Comparison of ENCODE assay signal across 32 cellular contexts in genomic region chr15:34725565-34725964, GRCh38. TPM values are rescaled to one million over a fixed set of nuclear protein-coding genes. Genes with fewer than 3 reads are reported as not detected.
DNase-seq lines count a peak whose midpoint lies in the region; ATAC-seq and TF ChIP-seq lines count a peak whose summit lies in the region.
"Had no signal": no experiment of that assay in that cellular context is flagged by ENCODE, and none has a peak within 500 bp of the region (broad histone marks: within the 10 kb centered on the region; RNA-seq: fewer than 3 reads in every experiment).

No MANE protein-coding gene starts in this region.

- no peaks in the 10 kb centered on the region for H3K36me3 Mint-ChIP-seq in type B pancreatic cell
- no peaks in the 10 kb centered on the region for H3K36me3 Mint-ChIP-seq in CD4-positive, alpha-beta memory T cell
- H3K36me3 Mint-ChIP-seq: CD8-positive, alpha-beta T cell; neural progenitor cell had no signal

- no peak overlapping the region for H3K4me3 Mint-ChIP-seq in type B pancreatic cell
- no peak overlapping the region for H3K4me3 Mint-ChIP-seq in CD4-positive, alpha-beta memory T cell
- H3K4me3 Mint-ChIP-seq: CD8-positive, alpha-beta T cell; neural progenitor cell had no signal

- no peaks in the 10 kb centered on the region for H3K9me3 Mint-ChIP-seq in type B pancreatic cell
- peaks cover 0 to 8% (median under 1%) of the 10 kb centered on the region in 8 donors for H3K9me3 Mint-ChIP-seq in CD4-positive, alpha-beta memory T cell
- H3K9me3 Mint-ChIP-seq: CD8-positive, alpha-beta T cell; neural progenitor cell had no signal

- ATAC-seq in omental fat pad (ENCODE audit: low FRiP score), result no peak
- ATAC-seq: CD8-positive, alpha-beta T cell; stimulated activated naive CD8-positive, alpha-beta T cell treated with anti-CD3 and anti-CD28 coated beads, Interleukin-15, Interleukin-2, amounts not matched to agents 100 U/mL and 50 U/mL, for 24 hours had no signal

- H3K27ac Mint-ChIP-seq in type B pancreatic cell, result peak overlapping the region; percentile 16
- no peak overlapping the region for H3K27ac Mint-ChIP-seq in CD4-positive, alpha-beta memory T cell
- H3K27ac Mint-ChIP-seq: CD8-positive, alpha-beta T cell; neural progenitor cell had no signal

- no peak overlapping the region for H3K27ac ChIP-seq in CD4-positive, alpha-beta memory T cell (ENCODE audit: low read depth, low read length)
- H3K27ac ChIP-seq: 22Rv1, adrenal gland, HL-60, neural progenitor cell, testis, vagina had no signal

- peak overlapping the region; percentile 66 for H3K9ac ChIP-seq in adipocyte (ENCODE audit: low read length)
- H3K9ac ChIP-seq: neural progenitor cell had no signal

- POLR2A ChIA-PET in CD4-positive, alpha-beta memory T cell (lab: Charles Lee; ENCODE audit: partially characterized antibody), result no interaction called here

- H3K27me3 Mint-ChIP-seq in type B pancreatic cell, result peaks cover 3% of the 10 kb centered on the region
- H3K27me3 Mint-ChIP-seq in CD4-positive, alpha-beta memory T cell, result peaks cover 35 to 38% of the 10 kb centered on the region in 2 donors

- DNase-seq in NCI-H524 (lab: John Stamatoyannopoulos, UW) (peak; percentile 36 to 55), NCI-H524 treated with DMSO at 0.1 percent for 48 hours (lab: John Stamatoyannopoulos, UW) (no peak), adipocyte (ENCODE audit: low read depth) (peak; percentile 55), kidney tubule cell (ENCODE audit: low spot score) (peak; percentile 67), type B pancreatic cell (ENCODE audit: extremely low spot score, unreplicated experiment) (no peak), omental fat pad (ENCODE audit: low spot score) (no peak), activated T-cell treated with anti-CD3 and anti-CD28 coated beads for 4 hours (no peak)
- no peak for DNase-seq in CD4-positive, alpha-beta memory T cell
- DNase-seq: activated CD4-positive, alpha-beta T cell treated with anti-CD3 and anti-CD28 coated beads, Interleukin-2, amount 50 U/mL, for 4 hours; activated CD4-positive, CD25-positive, alpha-beta regulatory T cell; activated naive CD4-positive, alpha-beta T cell treated with Interleukin-2 at 50 U/mL for 16 hours; adrenal gland; AML-193; CD8-positive, alpha-beta T cell; DMS153; head of caudate nucleus; NCI-H1092 treated with DMSO at 0.1 percent for 48 hours; NCI-H187 treated with DMSO at 0.1 percent for 48 hours; NCI-H2171 treated with DMSO at 0.1 percent for 48 hours; NCI-H526 treated with DMSO at 0.1 percent for 48 hours; posterior cingulate gyrus; SIG-M5; stimulated activated naive CD8-positive, alpha-beta T cell treated with anti-CD3 and anti-CD28 coated beads, Interleukin-15, Interleukin-2, amounts not matched to agents 100 U/mL and 50 U/mL, for 24 hours; testis had no signal

- CTCF ChIA-PET in CD4-positive, alpha-beta memory T cell (lab: Charles Lee; ENCODE audit: partially characterized antibody), result no interaction called here

- H3K36me3 ChIP-seq in adipocyte (ENCODE audit: control insufficient read depth, insufficient read depth, low read length, severe bottlenecking), result no peaks in the 10 kb centered on the region
- no peaks in the 10 kb centered on the region for H3K36me3 ChIP-seq in CD4-positive, alpha-beta memory T cell (ENCODE audit: insufficient read depth, low read length)
- H3K36me3 ChIP-seq: adrenal gland, neural progenitor cell, vagina had no signal

- peaks cover 56% of the 10 kb centered on the region for H3K4me1 ChIP-seq in adipocyte (ENCODE audit: control insufficient read depth, insufficient read depth, low read length)
- no peaks in the 10 kb centered on the region for H3K4me1 ChIP-seq in CD4-positive, alpha-beta memory T cell (ENCODE audit: insufficient read depth, low read length)
- H3K4me1 ChIP-seq: testis had no signal

- no peak for TF ChIP-seq CTCF in type B pancreatic cell (conservative IDR thresholded peaks at IDR 0.05)
- TF ChIP-seq CTCF in omental fat pad (IDR thresholded peaks at IDR 0.05), result no peak

- H3K4me1 Mint-ChIP-seq in type B pancreatic cell (ENCODE audit: unreplicated experiment), result peaks cover 23% of the 10 kb centered on the region
- H3K4me1 Mint-ChIP-seq in CD4-positive, alpha-beta memory T cell, result peaks cover 0 to 12% (median under 1%) of the 10 kb centered on the region in 4 donors

- H3K4me3 ChIP-seq in adipocyte (ENCODE audit: low read length), result peak overlapping the region; percentile 2
- H3K4me3 ChIP-seq in CD4-positive, alpha-beta memory T cell (ENCODE audit: low read length in 2 of 2), result no peak overlapping the region
- H3K4me3 ChIP-seq: adrenal gland, neural progenitor cell, testis, vagina had no signal

- intact Hi-C loops in CD4-positive, alpha-beta memory T cell (cut with micrococcal nuclease), result no loop called here

- no peaks in the 10 kb centered on the region for H3K27me3 ChIP-seq in adipocyte (replicated peaks; ENCODE audit: control insufficient read depth, insufficient read depth, low read length)
- H3K27me3 ChIP-seq in CD4-positive, alpha-beta memory T cell (ENCODE audit: insufficient read depth, low read length), result peaks cover 7% of the 10 kb centered on the region
- H3K27me3 ChIP-seq: adrenal gland, neural progenitor cell, testis, vagina had no signal

- H3K9me3 ChIP-seq in adipocyte (ENCODE audit: control insufficient read depth, low read length), result no peaks in the 10 kb centered on the region
- H3K9me3 ChIP-seq in CD4-positive, alpha-beta memory T cell (ENCODE audit: control insufficient read depth in 1 of 2, low read length in 2 of 2), result no peaks in the 10 kb centered on the region
- H3K9me3 ChIP-seq: adrenal gland, testis, vagina had no signal

RNA-seq across cellular contexts. Expression of gene GJD2, which starts 29.2 kb away (rescaled TPM):
- total RNA-seq in type B pancreatic cell (ENCODE audit: low replicate concordance) (0.50 and 0.89 TPM in 2 replicates), omental fat pad (not detected)
- total RNA-seq in CD4-positive, alpha-beta memory T cell, result not detected
- polyA plus RNA-seq in CD4-positive, alpha-beta memory T cell, result not detected
- total RNA-seq: CD8-positive, alpha-beta T cell; chondrocyte; kidney epithelial cell; lung microvascular endothelial cell; skeletal muscle tissue; vagina had no signal

Comparison
In these comparisons a context has a peak if more than half of its experiments do, and no peak if none do; other contexts are left out.
1. DNase-seq: peak in NCI-H524 (2 of 2), adipocyte (single experiment) and kidney tubule cell (single experiment); none in NCI-H524 treated with DMSO at 0.1 percent for 48 hours (single experiment), type B pancreatic cell (single experiment), omental fat pad (single experiment), CD4-positive, alpha-beta memory T cell (0 of 5) and activated T-cell treated with anti-CD3 and anti-CD28 coated beads for 4 hours (single experiment).